ENCODE assay signal across 1 cellular context in the genomic region with DNA sequence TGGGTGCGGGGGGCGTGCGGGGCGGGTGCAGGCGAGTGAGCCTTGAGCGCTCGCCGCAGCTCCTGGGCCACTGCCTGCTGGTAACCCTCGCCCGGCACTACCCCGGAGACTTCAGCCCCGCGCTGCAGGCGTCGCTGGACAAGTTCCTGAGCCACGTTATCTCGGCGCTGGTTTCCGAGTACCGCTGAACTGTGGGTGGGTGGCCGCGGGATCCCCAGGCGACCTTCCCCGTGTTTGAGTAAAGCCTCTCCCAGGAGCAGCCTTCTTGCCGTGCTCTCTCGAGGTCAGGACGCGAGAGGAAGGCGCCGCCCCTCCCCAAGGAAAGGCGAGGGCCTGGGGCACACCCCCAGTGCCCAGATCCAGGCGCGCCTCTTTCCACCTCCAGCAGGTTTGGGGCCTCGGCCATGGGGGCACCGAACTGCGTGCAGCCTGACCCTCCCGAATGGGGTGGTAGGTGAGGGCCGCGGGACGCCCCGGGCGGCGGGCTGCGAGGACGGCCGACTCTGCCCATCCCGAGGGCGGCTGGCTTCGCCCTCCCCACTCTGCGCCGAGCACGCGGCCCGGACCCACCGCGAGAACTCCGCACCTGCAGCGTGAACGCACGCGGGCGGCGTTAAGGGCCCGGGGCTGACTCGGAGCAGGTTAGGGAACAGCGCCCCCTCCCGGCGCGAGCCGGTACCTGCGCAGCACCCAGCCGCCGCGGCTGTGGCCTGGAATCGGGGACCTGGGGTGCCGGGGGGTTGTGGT.
A peak's percentile ranks its signal among the peaks of the same experiment; 100 is the strongest.
TF ChIP-seq lines count a peak whose summit lies in the region.

No MANE protein-coding gene starts in this region.

TF ChIP-seq in HepG2, 621 proteins besides CTCF, POLR2A, EP300 and RAD21 (continued from another document and continues in another):
- TF ChIP-seq, protein P1, sequence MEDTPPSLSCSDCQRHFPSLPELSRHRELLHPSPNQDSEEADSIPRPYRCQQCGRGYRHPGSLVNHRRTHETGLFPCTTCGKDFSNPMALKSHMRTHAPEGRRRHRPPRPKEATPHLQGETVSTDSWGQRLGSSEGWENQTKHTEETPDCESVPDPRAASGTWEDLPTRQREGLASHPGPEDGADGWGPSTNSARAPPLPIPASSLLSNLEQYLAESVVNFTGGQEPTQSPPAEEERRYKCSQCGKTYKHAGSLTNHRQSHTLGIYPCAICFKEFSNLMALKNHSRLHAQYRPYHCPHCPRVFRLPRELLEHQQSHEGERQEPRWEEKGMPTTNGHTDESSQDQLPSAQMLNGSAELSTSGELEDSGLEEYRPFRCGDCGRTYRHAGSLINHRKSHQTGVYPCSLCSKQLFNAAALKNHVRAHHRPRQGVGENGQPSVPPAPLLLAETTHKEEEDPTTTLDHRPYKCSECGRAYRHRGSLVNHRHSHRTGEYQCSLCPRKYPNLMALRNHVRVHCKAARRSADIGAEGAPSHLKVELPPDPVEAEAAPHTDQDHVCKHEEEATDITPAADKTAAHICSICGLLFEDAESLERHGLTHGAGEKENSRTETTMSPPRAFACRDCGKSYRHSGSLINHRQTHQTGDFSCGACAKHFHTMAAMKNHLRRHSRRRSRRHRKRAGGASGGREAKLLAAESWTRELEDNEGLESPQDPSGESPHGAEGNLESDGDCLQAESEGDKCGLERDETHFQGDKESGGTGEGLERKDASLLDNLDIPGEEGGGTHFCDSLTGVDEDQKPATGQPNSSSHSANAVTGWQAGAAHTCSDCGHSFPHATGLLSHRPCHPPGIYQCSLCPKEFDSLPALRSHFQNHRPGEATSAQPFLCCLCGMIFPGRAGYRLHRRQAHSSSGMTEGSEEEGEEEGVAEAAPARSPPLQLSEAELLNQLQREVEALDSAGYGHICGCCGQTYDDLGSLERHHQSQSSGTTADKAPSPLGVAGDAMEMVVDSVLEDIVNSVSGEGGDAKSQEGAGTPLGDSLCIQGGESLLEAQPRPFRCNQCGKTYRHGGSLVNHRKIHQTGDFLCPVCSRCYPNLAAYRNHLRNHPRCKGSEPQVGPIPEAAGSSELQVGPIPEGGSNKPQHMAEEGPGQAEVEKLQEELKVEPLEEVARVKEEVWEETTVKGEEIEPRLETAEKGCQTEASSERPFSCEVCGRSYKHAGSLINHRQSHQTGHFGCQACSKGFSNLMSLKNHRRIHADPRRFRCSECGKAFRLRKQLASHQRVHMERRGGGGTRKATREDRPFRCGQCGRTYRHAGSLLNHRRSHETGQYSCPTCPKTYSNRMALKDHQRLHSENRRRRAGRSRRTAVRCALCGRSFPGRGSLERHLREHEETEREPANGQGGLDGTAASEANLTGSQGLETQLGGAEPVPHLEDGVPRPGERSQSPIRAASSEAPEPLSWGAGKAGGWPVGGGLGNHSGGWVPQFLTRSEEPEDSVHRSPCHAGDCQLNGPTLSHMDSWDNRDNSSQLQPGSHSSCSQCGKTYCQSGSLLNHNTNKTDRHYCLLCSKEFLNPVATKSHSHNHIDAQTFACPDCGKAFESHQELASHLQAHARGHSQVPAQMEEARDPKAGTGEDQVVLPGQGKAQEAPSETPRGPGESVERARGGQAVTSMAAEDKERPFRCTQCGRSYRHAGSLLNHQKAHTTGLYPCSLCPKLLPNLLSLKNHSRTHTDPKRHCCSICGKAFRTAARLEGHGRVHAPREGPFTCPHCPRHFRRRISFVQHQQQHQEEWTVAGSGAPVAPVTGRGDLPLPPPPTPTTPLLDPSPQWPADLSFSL (CRISPR knock-in tag; IDR thresholded peaks at IDR 0.05) = no peak
- peak; percentile 96 for TF ChIP-seq ZNF746 (CRISPR knock-in tag; IDR thresholded peaks at IDR 0.05)
- TF ChIP-seq SYNCRIP (IDR thresholded peaks at IDR 0.05; ENCODE audit: insufficient read depth, low read depth, low read length) = no peak
- no peak for TF ChIP-seq ZNF326 (CRISPR knock-in tag; IDR thresholded peaks at IDR 0.05; ENCODE audit: borderline replicate concordance)
- TF ChIP-seq, protein P2, sequence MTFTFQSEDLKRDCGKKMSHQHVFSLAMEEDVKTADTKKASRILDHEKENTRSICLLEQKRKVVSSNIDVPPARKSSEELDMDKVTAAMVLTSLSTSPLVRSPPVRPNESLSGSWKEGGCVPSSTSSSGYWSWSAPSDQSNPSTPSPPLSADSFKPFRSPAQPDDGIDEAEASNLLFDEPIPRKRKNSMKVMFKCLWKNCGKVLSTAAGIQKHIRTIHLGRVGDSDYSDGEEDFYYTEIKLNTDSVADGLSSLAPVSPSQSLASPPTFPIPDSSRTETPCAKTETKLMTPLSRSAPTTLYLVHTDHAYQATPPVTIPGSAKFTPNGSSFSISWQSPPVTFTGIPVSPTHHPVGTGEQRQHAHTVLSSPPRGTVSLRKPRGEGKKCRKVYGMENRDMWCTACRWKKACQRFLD (CRISPR knock-in tag; IDR thresholded peaks at IDR 0.05; ENCODE audit: borderline replicate concordance) = peak; percentile 99
- TF ChIP-seq, protein P3, sequence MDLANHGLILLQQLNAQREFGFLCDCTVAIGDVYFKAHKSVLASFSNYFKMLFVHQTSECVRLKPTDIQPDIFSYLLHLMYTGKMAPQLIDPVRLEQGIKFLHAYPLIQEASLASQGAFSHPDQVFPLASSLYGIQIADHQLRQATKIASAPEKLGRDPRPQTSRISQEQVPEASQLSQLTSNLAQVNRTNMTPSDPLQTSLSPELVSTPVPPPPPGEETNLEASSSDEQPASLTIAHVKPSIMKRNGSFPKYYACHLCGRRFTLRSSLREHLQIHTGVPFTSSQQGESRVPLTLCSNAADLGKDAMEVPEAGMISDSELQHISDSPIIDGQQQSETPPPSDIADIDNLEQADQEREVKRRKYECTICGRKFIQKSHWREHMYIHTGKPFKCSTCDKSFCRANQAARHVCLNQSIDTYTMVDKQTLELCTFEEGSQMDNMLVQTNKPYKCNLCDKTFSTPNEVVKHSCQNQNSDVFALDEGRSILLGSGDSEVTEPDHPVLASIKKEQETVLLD (CRISPR knock-in tag; IDR thresholded peaks at IDR 0.05; ENCODE audit: low read depth) = peak; percentile 92
- TF ChIP-seq, protein P4, sequence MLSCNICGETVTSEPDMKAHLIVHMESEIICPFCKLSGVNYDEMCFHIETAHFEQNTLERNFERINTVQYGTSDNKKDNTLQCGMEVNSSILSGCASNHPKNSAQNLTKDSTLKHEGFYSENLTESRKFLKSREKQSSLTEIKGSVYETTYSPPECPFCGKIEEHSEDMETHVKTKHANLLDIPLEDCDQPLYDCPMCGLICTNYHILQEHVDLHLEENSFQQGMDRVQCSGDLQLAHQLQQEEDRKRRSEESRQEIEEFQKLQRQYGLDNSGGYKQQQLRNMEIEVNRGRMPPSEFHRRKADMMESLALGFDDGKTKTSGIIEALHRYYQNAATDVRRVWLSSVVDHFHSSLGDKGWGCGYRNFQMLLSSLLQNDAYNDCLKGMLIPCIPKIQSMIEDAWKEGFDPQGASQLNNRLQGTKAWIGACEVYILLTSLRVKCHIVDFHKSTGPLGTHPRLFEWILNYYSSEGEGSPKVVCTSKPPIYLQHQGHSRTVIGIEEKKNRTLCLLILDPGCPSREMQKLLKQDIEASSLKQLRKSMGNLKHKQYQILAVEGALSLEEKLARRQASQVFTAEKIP (CRISPR knock-in tag; IDR thresholded peaks at IDR 0.05; ENCODE audit: borderline replicate concordance) = no peak
- TF ChIP-seq, protein P5, sequence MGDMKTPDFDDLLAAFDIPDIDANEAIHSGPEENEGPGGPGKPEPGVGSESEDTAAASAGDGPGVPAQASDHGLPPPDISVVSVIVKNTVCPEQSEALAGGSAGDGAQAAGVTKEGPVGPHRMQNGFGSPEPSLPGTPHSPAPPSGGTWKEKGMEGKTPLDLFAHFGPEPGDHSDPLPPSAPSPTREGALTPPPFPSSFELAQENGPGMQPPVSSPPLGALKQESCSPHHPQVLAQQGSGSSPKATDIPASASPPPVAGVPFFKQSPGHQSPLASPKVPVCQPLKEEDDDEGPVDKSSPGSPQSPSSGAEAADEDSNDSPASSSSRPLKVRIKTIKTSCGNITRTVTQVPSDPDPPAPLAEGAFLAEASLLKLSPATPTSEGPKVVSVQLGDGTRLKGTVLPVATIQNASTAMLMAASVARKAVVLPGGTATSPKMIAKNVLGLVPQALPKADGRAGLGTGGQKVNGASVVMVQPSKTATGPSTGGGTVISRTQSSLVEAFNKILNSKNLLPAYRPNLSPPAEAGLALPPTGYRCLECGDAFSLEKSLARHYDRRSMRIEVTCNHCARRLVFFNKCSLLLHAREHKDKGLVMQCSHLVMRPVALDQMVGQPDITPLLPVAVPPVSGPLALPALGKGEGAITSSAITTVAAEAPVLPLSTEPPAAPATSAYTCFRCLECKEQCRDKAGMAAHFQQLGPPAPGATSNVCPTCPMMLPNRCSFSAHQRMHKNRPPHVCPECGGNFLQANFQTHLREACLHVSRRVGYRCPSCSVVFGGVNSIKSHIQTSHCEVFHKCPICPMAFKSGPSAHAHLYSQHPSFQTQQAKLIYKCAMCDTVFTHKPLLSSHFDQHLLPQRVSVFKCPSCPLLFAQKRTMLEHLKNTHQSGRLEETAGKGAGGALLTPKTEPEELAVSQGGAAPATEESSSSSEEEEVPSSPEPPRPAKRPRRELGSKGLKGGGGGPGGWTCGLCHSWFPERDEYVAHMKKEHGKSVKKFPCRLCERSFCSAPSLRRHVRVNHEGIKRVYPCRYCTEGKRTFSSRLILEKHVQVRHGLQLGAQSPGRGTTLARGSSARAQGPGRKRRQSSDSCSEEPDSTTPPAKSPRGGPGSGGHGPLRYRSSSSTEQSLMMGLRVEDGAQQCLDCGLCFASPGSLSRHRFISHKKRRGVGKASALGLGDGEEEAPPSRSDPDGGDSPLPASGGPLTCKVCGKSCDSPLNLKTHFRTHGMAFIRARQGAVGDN (CRISPR knock-in tag; IDR thresholded peaks at IDR 0.05) = peak; percentile 99
- no peak for TF ChIP-seq EHMT2 (IDR thresholded peaks at IDR 0.05; ENCODE audit: borderline replicate concordance, low read depth, low read length)
- TF ChIP-seq, protein P6, sequence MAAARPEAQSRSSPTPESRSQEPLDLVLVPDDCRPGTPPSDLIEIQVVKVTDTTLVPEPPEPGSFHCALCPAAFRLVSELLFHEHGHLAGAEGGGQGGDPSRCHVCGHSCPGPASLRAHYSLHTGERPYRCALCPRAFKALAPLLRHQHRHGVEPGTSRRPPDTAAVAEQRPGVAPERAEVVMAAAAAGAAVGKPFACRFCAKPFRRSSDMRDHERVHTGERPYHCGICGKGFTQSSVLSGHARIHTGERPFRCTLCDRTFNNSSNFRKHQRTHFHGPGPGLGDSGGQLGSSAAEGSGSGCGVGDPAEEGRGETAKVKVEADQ (CRISPR knock-in tag; IDR thresholded peaks at IDR 0.05; ENCODE audit: borderline replicate concordance) = peak; percentile 98
- TF ChIP-seq ELF4 (CRISPR knock-in tag; IDR thresholded peaks at IDR 0.05; ENCODE audit: borderline replicate concordance) = peak; percentile 76; the same call in 1 of the 2 replicates
- TF ChIP-seq ZNF24 (IDR thresholded peaks at IDR 0.05) = no peak
- TF ChIP-seq ZNF263 (CRISPR knock-in tag; IDR thresholded peaks at IDR 0.05) = peak; percentile 81
- peak; percentile 98; the same call in 1 of the 2 replicates for TF ChIP-seq ZNF790 (CRISPR knock-in tag; IDR thresholded peaks at IDR 0.05; ENCODE audit: borderline replicate concordance)
- TF ChIP-seq, protein P7, sequence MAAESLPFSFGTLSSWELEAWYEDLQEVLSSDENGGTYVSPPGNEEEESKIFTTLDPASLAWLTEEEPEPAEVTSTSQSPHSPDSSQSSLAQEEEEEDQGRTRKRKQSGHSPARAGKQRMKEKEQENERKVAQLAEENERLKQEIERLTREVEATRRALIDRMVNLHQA (CRISPR knock-in tag; IDR thresholded peaks at IDR 0.05) = no peak
- no peak for TF ChIP-seq SRSF4 (IDR thresholded peaks at IDR 0.05; ENCODE audit: low read depth, low read length, poor library complexity, severe bottlenecking)
- TF ChIP-seq NFKBIZ (CRISPR knock-in tag; IDR thresholded peaks at IDR 0.05) = peak; percentile 95; the same call in 1 of the 2 replicates
- TF ChIP-seq YEATS2 (CRISPR knock-in tag; IDR thresholded peaks at IDR 0.05; ENCODE audit: borderline replicate concordance) = peak; percentile 83; the same call in 1 of the 2 replicates
- no peak for TF ChIP-seq TCF12 (IDR thresholded peaks at IDR 0.05)
- peak; percentile 79; the same call in 1 of the 2 replicates for TF ChIP-seq TCF12 (CRISPR knock-in tag; IDR thresholded peaks at IDR 0.05)
- TF ChIP-seq, protein P8, sequence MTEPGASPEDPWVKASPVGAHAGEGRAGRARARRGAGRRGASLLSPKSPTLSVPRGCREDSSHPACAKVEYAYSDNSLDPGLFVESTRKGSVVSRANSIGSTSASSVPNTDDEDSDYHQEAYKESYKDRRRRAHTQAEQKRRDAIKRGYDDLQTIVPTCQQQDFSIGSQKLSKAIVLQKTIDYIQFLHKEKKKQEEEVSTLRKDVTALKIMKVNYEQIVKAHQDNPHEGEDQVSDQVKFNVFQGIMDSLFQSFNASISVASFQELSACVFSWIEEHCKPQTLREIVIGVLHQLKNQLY (CRISPR knock-in tag; IDR thresholded peaks at IDR 0.05) = peak; percentile 81
- TF ChIP-seq ZNF251 (CRISPR knock-in tag; IDR thresholded peaks at IDR 0.05) = peak; percentile 98
- TF ChIP-seq HDAC2 (CRISPR knock-in tag; IDR thresholded peaks at IDR 0.05) = peak; percentile 87
- TF ChIP-seq, protein P9, sequence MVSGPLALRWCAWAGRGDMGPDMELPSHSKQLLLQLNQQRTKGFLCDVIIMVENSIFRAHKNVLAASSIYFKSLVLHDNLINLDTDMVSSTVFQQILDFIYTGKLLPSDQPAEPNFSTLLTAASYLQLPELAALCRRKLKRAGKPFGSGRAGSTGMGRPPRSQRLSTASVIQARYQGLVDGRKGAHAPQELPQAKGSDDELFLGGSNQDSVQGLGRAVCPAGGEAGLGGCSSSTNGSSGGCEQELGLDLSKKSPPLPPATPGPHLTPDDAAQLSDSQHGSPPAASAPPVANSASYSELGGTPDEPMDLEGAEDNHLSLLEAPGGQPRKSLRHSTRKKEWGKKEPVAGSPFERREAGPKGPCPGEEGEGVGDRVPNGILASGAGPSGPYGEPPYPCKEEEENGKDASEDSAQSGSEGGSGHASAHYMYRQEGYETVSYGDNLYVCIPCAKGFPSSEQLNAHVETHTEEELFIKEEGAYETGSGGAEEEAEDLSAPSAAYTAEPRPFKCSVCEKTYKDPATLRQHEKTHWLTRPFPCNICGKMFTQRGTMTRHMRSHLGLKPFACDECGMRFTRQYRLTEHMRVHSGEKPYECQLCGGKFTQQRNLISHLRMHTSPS (CRISPR knock-in tag; IDR thresholded peaks at IDR 0.05; ENCODE audit: low read depth) = peak; percentile 69
- TF ChIP-seq ZNF292 (CRISPR knock-in tag; IDR thresholded peaks at IDR 0.05; ENCODE audit: borderline replicate concordance, low read depth) = no peak
- TF ChIP-seq ATRX (CRISPR knock-in tag; IDR thresholded peaks at IDR 0.05; ENCODE audit: borderline replicate concordance) = no peak
- TF ChIP-seq, protein P10, sequence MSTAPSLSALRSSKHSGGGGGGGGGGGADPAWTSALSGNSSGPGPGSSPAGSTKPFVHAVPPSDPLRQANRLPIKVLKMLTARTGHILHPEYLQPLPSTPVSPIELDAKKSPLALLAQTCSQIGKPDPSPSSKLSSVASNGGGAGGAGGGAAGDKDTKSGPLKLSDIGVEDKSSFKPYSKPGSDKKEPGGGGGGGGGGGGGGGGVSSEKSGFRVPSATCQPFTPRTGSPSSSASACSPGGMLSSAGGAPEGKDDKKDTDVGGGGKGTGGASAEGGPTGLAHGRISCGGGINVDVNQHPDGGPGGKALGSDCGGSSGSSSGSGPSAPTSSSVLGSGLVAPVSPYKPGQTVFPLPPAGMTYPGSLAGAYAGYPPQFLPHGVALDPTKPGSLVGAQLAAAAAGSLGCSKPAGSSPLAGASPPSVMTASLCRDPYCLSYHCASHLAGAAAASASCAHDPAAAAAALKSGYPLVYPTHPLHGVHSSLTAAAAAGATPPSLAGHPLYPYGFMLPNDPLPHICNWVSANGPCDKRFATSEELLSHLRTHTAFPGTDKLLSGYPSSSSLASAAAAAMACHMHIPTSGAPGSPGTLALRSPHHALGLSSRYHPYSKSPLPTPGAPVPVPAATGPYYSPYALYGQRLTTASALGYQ (CRISPR knock-in tag; IDR thresholded peaks at IDR 0.05) = peak; percentile 81
- TF ChIP-seq ZNF350 (CRISPR knock-in tag; IDR thresholded peaks at IDR 0.05; ENCODE audit: borderline replicate concordance, low read depth) = 0 out of 2 replicates have a peak, but pooled peaks have one; percentile 68
- no peak for TF ChIP-seq NBN (conservative IDR thresholded peaks at IDR 0.05)
- peak; percentile 52; the same call in 1 of the 2 replicates for TF ChIP-seq TAF1 (CRISPR knock-in tag; IDR thresholded peaks at IDR 0.05)
- TF ChIP-seq NR1H2 (CRISPR knock-in tag; IDR thresholded peaks at IDR 0.05; ENCODE audit: borderline replicate concordance, low read depth) = peak; percentile 98; the same call in 1 of the 2 replicates
